In genomic region chr17:77433385-77434135, GRCh38 we compare ENCODE assay signal across 9 cellular contexts.
DNase-seq lines count a peak whose midpoint lies in the region; ATAC-seq and TF ChIP-seq lines count a peak whose summit lies in the region.
"Had no signal": no experiment of that assay in that cellular context is flagged by ENCODE, and none has a peak within 500 bp of the region (broad histone marks: within the 10 kb centered on the region; RNA-seq: fewer than 3 reads in every experiment).

No MANE protein-coding gene starts in this region.

- TF ChIP-seq CTCF in MCF 10A (IDR thresholded peaks at IDR 0.05; ENCODE audit: unreplicated experiment) (no peak), mammary epithelial cell (conservative IDR thresholded peaks at IDR 0.05 in 1 of 2, IDR thresholded peaks at IDR 0.05 in 1 of 2; ENCODE audit: extremely low read depth in 1 of 2, insufficient read depth in 1 of 2, low read depth in 1 of 2, low read length in 2 of 2) (no peak), lower leg skin (IDR thresholded peaks at IDR 0.05) (no peak)

- H3K27ac ChIP-seq in mammary epithelial cell (ENCODE audit: insufficient read depth, low read depth, low read length), result no peak overlapping the region
- H3K27ac ChIP-seq in right cardiac atrium (ENCODE audit: low read length), result no peak overlapping the region
- peak overlapping the region; percentile 88 for H3K27ac ChIP-seq in thymus (ENCODE audit: low read depth)

- POLR2A ChIA-PET in MCF 10A (lab: Yijun Ruan, JAX), result interaction anchor here (0.7 kb wide), 1 partner anchor 11 kb away, joined by 3 read pairs; no protein-coding TSS in a partner anchor

- H3K79me2 ChIP-seq in mammary epithelial cell (ENCODE audit: insufficient read depth, low read length), result peaks cover 100% of the 10 kb centered on the region

- CTCF ChIA-PET in MCF 10A (lab: Yijun Ruan, JAX), result interaction anchor here (0.5 to 2.3 kb wide), 3 partner anchors 56 to 805 kb away, joined by 3 to 8 read pairs (median 3); no protein-coding TSS in a partner anchor
- CTCF ChIA-PET in mammary epithelial cell (lab: Charles Lee; ENCODE audit: low non-redundant PET), result no interaction called here

- H3K9ac ChIP-seq in mammary epithelial cell (ENCODE audit: insufficient read depth, low read length), result no peak overlapping the region

- no peaks in the 10 kb centered on the region for H3K27me3 Mint-ChIP-seq in MCF 10A (ENCODE audit: insufficient read depth, unreplicated experiment)
- H3K27me3 Mint-ChIP-seq in activated T-cell treated with anti-CD3 and anti-CD28 coated beads, Interleukin-2, amount 50 U/mL, for 72 hours (ENCODE audit: low read depth), result no peaks in the 10 kb centered on the region

- peak; percentile 61 to 67 for ATAC-seq in activated T-cell treated with anti-CD3 and anti-CD28 coated beads, Interleukin-2, amount 50 U/mL, for 72 hours (replicated peaks in 1 of 2)
- ATAC-seq in right cardiac atrium, result no peak

- H2AFZ ChIP-seq in mammary epithelial cell (ENCODE audit: low read depth, low read length), result no peak overlapping the region

- no peaks in the 10 kb centered on the region for H3K9me3 Mint-ChIP-seq in MCF 10A (ENCODE audit: unreplicated experiment)
- H3K9me3 Mint-ChIP-seq in activated T-cell treated with anti-CD3 and anti-CD28 coated beads, Interleukin-2, amount 50 U/mL, for 72 hours, result no peaks in the 10 kb centered on the region

- peaks cover 11% of the 10 kb centered on the region for H3K36me3 ChIP-seq in mammary epithelial cell (ENCODE audit: insufficient read depth, low read length)
- H3K36me3 ChIP-seq in thymus (ENCODE audit: control insufficient read depth, insufficient read depth), result peaks cover 22% of the 10 kb centered on the region

- TF ChIP-seq POLR2A in lower leg skin (IDR thresholded peaks at IDR 0.05), result no peak

- BruUV-seq in MCF 10A (replicated peaks; lab: Mats Ljungman, UMichigan), result no TSS peak
- no TSS peak for BruUV-seq in mammary epithelial cell (replicated peaks; lab: Mats Ljungman, UMichigan)

- no peak overlapping the region for H3K4me3 Mint-ChIP-seq in MCF 10A (ENCODE audit: unreplicated experiment)
- peak overlapping the region; percentile 87 to 90 for H3K4me3 Mint-ChIP-seq in activated T-cell treated with anti-CD3 and anti-CD28 coated beads, Interleukin-2, amount 50 U/mL, for 72 hours

- H3K27ac Mint-ChIP-seq in MCF 10A (ENCODE audit: low read depth, unreplicated experiment), result peak overlapping the region; percentile 52
- peak overlapping the region; percentile 85 for H3K27ac Mint-ChIP-seq in activated T-cell treated with anti-CD3 and anti-CD28 coated beads, Interleukin-2, amount 50 U/mL, for 72 hours

- 77% methylated on average over 5 of the region's 27 CpGs for WGBS in mammary epithelial cell (ENCODE audit: low coverage, missing lambda C conversion rate)
- WGBS in right cardiac atrium, result 32% methylated on average over 27 of the region's 27 CpGs
- 78% methylated on average over 27 of the region's 27 CpGs for WGBS in thymus
- 59 to 66% methylated on average over 22 to 27 of the region's 27 CpGs for WGBS in lower leg skin, 2 donors

- H3K4me1 ChIP-seq in mammary epithelial cell (ENCODE audit: insufficient read depth, low read length) (peaks cover 23% of the 10 kb centered on the region), right cardiac atrium (ENCODE audit: control insufficient read depth, insufficient read depth, low read length) (peaks cover 54% of the 10 kb centered on the region), thymus (ENCODE audit: control insufficient read depth, insufficient read depth, low read length) (peaks cover 78% of the 10 kb centered on the region)

- H3K4me3 ChIP-seq in mammary epithelial cell (replicated peaks in 1 of 3; ENCODE audit: insufficient read depth in 1 of 3, low read depth in 2 of 3, low read length in 3 of 3), result no peak overlapping the region
- no peak overlapping the region for H3K4me3 ChIP-seq in right cardiac atrium (ENCODE audit: low read length)
- H3K4me3 ChIP-seq in thymus (ENCODE audit: low read length), result peak overlapping the region; percentile 37
- H3K4me3 ChIP-seq in lower leg skin (ENCODE audit: low read depth, poor library complexity, severe bottlenecking), result no peak overlapping the region

- peaks cover 17% of the 10 kb centered on the region for H4K20me1 ChIP-seq in mammary epithelial cell (ENCODE audit: insufficient read depth, low read length)

- H3K4me1 Mint-ChIP-seq in MCF 10A (ENCODE audit: insufficient read depth, unreplicated experiment), result peaks cover 2% of the 10 kb centered on the region
- peaks cover 100% of the 10 kb centered on the region for H3K4me1 Mint-ChIP-seq in activated T-cell treated with anti-CD3 and anti-CD28 coated beads, Interleukin-2, amount 50 U/mL, for 72 hours (ENCODE audit: low read depth)

- in situ Hi-C loops in mammary epithelial cell (cut with MboI; ENCODE audit: low sequenced_read_pairs in 2 of 2), result no loop called here

- H3K9me3 ChIP-seq in mammary epithelial cell (replicated peaks; ENCODE audit: insufficient read depth, low read length), result no peaks in the 10 kb centered on the region
- no peaks in the 10 kb centered on the region for H3K9me3 ChIP-seq in right cardiac atrium (ENCODE audit: control insufficient read depth, low read length)
- H3K9me3 ChIP-seq in thymus (ENCODE audit: control insufficient read depth), result no peaks in the 10 kb centered on the region

- intact Hi-C loops in MCF 10A (cut with micrococcal nuclease) (no loop called here), mammary epithelial cell (cut with micrococcal nuclease) (no loop called here), right cardiac atrium (cut with DNase I) (loop anchor here in 2 of 4 donors (5.0 to 10.0 kb wide), 2 partner anchors 61 to 64 kb away; no protein-coding TSS in a partner anchor), lower leg skin (cut with DNase I; ENCODE audit: low total_unique reads) (loop anchor here (10.0 kb wide), 1 partner anchor 51 kb away; no protein-coding TSS in a partner anchor)

- H3K36me3 Mint-ChIP-seq in MCF 10A (ENCODE audit: insufficient read depth, unreplicated experiment), result peaks cover 14% of the 10 kb centered on the region
- peaks cover 0 to 2% of the 10 kb centered on the region in 2 donors for H3K36me3 Mint-ChIP-seq in activated T-cell treated with anti-CD3 and anti-CD28 coated beads, Interleukin-2, amount 50 U/mL, for 72 hours (ENCODE audit: insufficient read depth in 2 of 2)

- DNase-seq in MCF 10A (ENCODE audit: unreplicated experiment), result no peak
- no peak for DNase-seq in mammary epithelial cell
- DNase-seq in activated T-cell treated with anti-CD3 and anti-CD28 coated beads, Interleukin-2, amount 50 U/mL, for 72 hours, result peak in 1 of 2 donors; percentile 67
- DNase-seq in right cardiac atrium, result peak; percentile 63 to 85 (median 74)
- DNase-seq in NCI-H69 (lab: John Stamatoyannopoulos, UW), result no peak
- DNase-seq in C1 segment of cervical spinal cord (lab: John Stamatoyannopoulos, UW), result no peak
- no peak for DNase-seq in lower leg skin (ENCODE audit: low spot score in 2 of 2)
- DNase-seq: COR-L47 had no signal

- dilution Hi-C loops in mammary epithelial cell (cut with HindIII; ENCODE audit: low sequenced_read_pairs), result no loop called here

- H3K27me3 ChIP-seq in mammary epithelial cell (ENCODE audit: insufficient read depth, low read length) (no peaks in the 10 kb centered on the region), right cardiac atrium (ENCODE audit: control insufficient read depth, insufficient read depth) (no peaks in the 10 kb centered on the region), thymus (ENCODE audit: control insufficient read depth, insufficient read depth) (no peaks in the 10 kb centered on the region)

- no peak overlapping the region for H3K4me2 ChIP-seq in mammary epithelial cell (ENCODE audit: insufficient read depth, low read depth, low read length)

Comparison
In these comparisons a context has a peak if more than half of its experiments do, and no peak if none do; other contexts are left out.
1. DNase-seq: peak in right cardiac atrium (3 of 3); none in MCF 10A (single experiment), mammary epithelial cell (single experiment), NCI-H69 (single experiment), C1 segment of cervical spinal cord (0 of 14) and lower leg skin (0 of 2).
2. ATAC-seq: peak in activated T-cell treated with anti-CD3 and anti-CD28 coated beads, Interleukin-2, amount 50 U/mL, for 72 hours (2 of 2); none in right cardiac atrium (0 of 2).